8 cellular contexts compared by ENCODE assay signal in genomic region chr6:36129889-36130671, GRCh38. TPM values are rescaled to one million over a fixed set of nuclear protein-coding genes. Genes with fewer than 3 reads are reported as not detected.
DNase-seq lines count a peak whose midpoint lies in the region; ATAC-seq and TF ChIP-seq lines count a peak whose summit lies in the region.

MAPK13 (plus strand) TSS chr6:36130513; CDS start chr6:36130583, 70 bp downstream.

- H2AFZ ChIP-seq in ACC112 (ENCODE audit: low read length, unreplicated experiment) = peak within 1 kb of the TSS; percentile 57

- peaks cover 10% of the 10 kb centered on the region for H3K27me3 Mint-ChIP-seq in WTC11 (ENCODE audit: low read depth)
- peaks cover 56% of the 10 kb centered on the region for H3K27me3 Mint-ChIP-seq in nephron progenitor cell (ENCODE audit: low read depth, poor library complexity)

- ATAC-seq in WTC11 (peak; percentile 60), GM19452 (IDR thresholded peaks at IDR 0.05; ENCODE audit: unreplicated experiment) (no peak), HG02852 (IDR thresholded peaks at IDR 0.05; ENCODE audit: unreplicated experiment) (no peak), GM19324 (IDR thresholded peaks at IDR 0.05; ENCODE audit: low FRiP score, unreplicated experiment) (no peak)

- H3K27me3 ChIP-seq in ACC112 (ENCODE audit: insufficient read depth, low read length) (no peaks in the 10 kb centered on the region), HL-60 (ENCODE audit: insufficient read depth, poor library complexity, severe bottlenecking) (peaks cover 10% of the 10 kb centered on the region)

- H3K36me3 ChIP-seq in ACC112 (ENCODE audit: insufficient read depth, low read length) = no peaks in the 10 kb centered on the region

- DNase-seq in HL-60 (ENCODE audit: low read depth in 1 of 2, low spot score in 1 of 2) (no peak), WTC11 (ENCODE audit: low spot score) (peak; percentile 49), epithelial cell of esophagus (ENCODE audit: low read depth) (peak; percentile 55), nephron progenitor cell (peak; percentile 40)

- peaks cover 51% of the 10 kb centered on the region for H3K4me1 ChIP-seq in ACC112 (ENCODE audit: control insufficient read depth, insufficient read depth, low read length, unreplicated experiment)

- H3K9me3 Mint-ChIP-seq in WTC11 (no peaks in the 10 kb centered on the region), nephron progenitor cell (no peaks in the 10 kb centered on the region)

- peak within 1 kb of the TSS; percentile 75 for H3K27ac ChIP-seq in ACC112 (ENCODE audit: low read depth, low read length)
- H3K27ac ChIP-seq in HL-60 (replicated peaks) = no peak within 1 kb of the TSS

- H3K79me2 ChIP-seq in ACC112 (ENCODE audit: control insufficient read depth, insufficient read depth, low read length, unreplicated experiment) = peaks cover 11% of the 10 kb centered on the region

- TF ChIP-seq CTCF in HL-60 (IDR thresholded peaks at IDR 0.05; ENCODE audit: insufficient read depth, low read length) (no peak), WTC11 (IDR thresholded peaks at IDR 0.05) (no peak), epithelial cell of esophagus (IDR thresholded peaks at IDR 0.05; ENCODE audit: insufficient read depth, low read depth, low read length, missing control alignments) (no peak), nephron progenitor cell (IDR thresholded peaks at IDR 0.05) (no peak)

- no peak within 1 kb of the TSS for H3K27ac Mint-ChIP-seq in WTC11
- no peak within 1 kb of the TSS for H3K27ac Mint-ChIP-seq in nephron progenitor cell

- CTCF ChIA-PET in WTC11 (lab: Charles Lee) = interaction anchor here (0.5 to 3.1 kb wide), 8 partner anchors 8 to 211 kb away, joined by 3 to 42 read pairs (median 6); no protein-coding TSS in a partner anchor

- H3K4me3 ChIP-seq in ACC112 (ENCODE audit: low read depth, low read length) (peak within 1 kb of the TSS; percentile 84), HL-60 (replicated peaks; ENCODE audit: insufficient read depth, low read length) (peak within 1 kb of the TSS; percentile 33), epithelial cell of esophagus (ENCODE audit: low read length) (peak within 1 kb of the TSS; percentile 73)

- H3K4me3 Mint-ChIP-seq in WTC11 (peak within 1 kb of the TSS; percentile 65), nephron progenitor cell (peak within 1 kb of the TSS; percentile 76)

- H3K36me3 Mint-ChIP-seq in WTC11 (no peaks in the 10 kb centered on the region), nephron progenitor cell (ENCODE audit: low read depth) (no peaks in the 10 kb centered on the region)

- POLR2A ChIA-PET in WTC11 (lab: Charles Lee) = interaction anchor here (0.8 to 1.2 kb wide), 3 partner anchors 12 to 67 kb away, joined by 3 read pairs; no protein-coding TSS in a partner anchor

- H3K4me1 Mint-ChIP-seq in WTC11 (peaks cover 32% of the 10 kb centered on the region), nephron progenitor cell (peaks cover 38% of the 10 kb centered on the region)

TF ChIP-seq in WTC11, 78 proteins besides CTCF, POLR2A, EP300 and RAD21 (continues in another document):
- no peak for TF ChIP-seq EMX1 (CRISPR knock-in tag; IDR thresholded peaks at IDR 0.05)
- no peak for TF ChIP-seq TCF7 (CRISPR knock-in tag; IDR thresholded peaks at IDR 0.05; ENCODE audit: low read depth)
- no peak for TF ChIP-seq MLX (CRISPR knock-in tag; IDR thresholded peaks at IDR 0.05)
- peak; percentile 95 for TF ChIP-seq ZNF121 (CRISPR knock-in tag; IDR thresholded peaks at IDR 0.05)
- no peak for TF ChIP-seq ZNF232 (CRISPR knock-in tag; IDR thresholded peaks at IDR 0.05)
- TF ChIP-seq GRHL2 (CRISPR knock-in tag; IDR thresholded peaks at IDR 0.05; ENCODE audit: insufficient replicate concordance, severe bottlenecking) = no peak
- TF ChIP-seq ZNF423 (CRISPR knock-in tag; IDR thresholded peaks at IDR 0.05) = no peak; the same call in 1 of the 2 replicates
- TF ChIP-seq NR1H2 (CRISPR knock-in tag; IDR thresholded peaks at IDR 0.05) = no peak
- no peak for TF ChIP-seq ZNF416 (CRISPR knock-in tag; IDR thresholded peaks at IDR 0.05)
- no peak for TF ChIP-seq HMGXB4 (CRISPR knock-in tag; IDR thresholded peaks at IDR 0.05)
- no peak for TF ChIP-seq TEAD4 (CRISPR knock-in tag; IDR thresholded peaks at IDR 0.05)
- 0 out of 2 replicates have a peak, but pooled peaks have one; percentile 9 for TF ChIP-seq GABPB1 (CRISPR knock-in tag; IDR thresholded peaks at IDR 0.05)
- 0 out of 2 replicates have a peak, but pooled peaks have one; percentile 67 for TF ChIP-seq KAT7 (CRISPR knock-in tag; IDR thresholded peaks at IDR 0.05; ENCODE audit: borderline replicate concordance)
- TF ChIP-seq, protein P1, sequence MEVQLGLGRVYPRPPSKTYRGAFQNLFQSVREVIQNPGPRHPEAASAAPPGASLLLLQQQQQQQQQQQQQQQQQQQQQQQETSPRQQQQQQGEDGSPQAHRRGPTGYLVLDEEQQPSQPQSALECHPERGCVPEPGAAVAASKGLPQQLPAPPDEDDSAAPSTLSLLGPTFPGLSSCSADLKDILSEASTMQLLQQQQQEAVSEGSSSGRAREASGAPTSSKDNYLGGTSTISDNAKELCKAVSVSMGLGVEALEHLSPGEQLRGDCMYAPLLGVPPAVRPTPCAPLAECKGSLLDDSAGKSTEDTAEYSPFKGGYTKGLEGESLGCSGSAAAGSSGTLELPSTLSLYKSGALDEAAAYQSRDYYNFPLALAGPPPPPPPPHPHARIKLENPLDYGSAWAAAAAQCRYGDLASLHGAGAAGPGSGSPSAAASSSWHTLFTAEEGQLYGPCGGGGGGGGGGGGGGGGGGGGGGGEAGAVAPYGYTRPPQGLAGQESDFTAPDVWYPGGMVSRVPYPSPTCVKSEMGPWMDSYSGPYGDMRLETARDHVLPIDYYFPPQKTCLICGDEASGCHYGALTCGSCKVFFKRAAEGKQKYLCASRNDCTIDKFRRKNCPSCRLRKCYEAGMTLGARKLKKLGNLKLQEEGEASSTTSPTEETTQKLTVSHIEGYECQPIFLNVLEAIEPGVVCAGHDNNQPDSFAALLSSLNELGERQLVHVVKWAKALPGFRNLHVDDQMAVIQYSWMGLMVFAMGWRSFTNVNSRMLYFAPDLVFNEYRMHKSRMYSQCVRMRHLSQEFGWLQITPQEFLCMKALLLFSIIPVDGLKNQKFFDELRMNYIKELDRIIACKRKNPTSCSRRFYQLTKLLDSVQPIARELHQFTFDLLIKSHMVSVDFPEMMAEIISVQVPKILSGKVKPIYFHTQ (CRISPR knock-in tag; IDR thresholded peaks at IDR 0.05) = no peak
- 0 out of 2 replicates have a peak, but pooled peaks have one; percentile 22 for TF ChIP-seq E2F5 (CRISPR knock-in tag; IDR thresholded peaks at IDR 0.05)
- no peak for TF ChIP-seq PRRX2 (CRISPR knock-in tag; IDR thresholded peaks at IDR 0.05)
- TF ChIP-seq SMAD4 (CRISPR knock-in tag; IDR thresholded peaks at IDR 0.05) = no peak
- TF ChIP-seq NR2C2 (CRISPR knock-in tag; IDR thresholded peaks at IDR 0.05) = no peak
- 0 out of 2 replicates have a peak, but pooled peaks have one; percentile 31 for TF ChIP-seq FOXP1 (CRISPR knock-in tag; IDR thresholded peaks at IDR 0.05; ENCODE audit: borderline replicate concordance)
- TF ChIP-seq RORB (CRISPR knock-in tag; IDR thresholded peaks at IDR 0.05) = no peak
- no peak for TF ChIP-seq OVOL2 (CRISPR knock-in tag; IDR thresholded peaks at IDR 0.05; ENCODE audit: borderline replicate concordance)
- no peak for TF ChIP-seq CBFB (CRISPR knock-in tag; IDR thresholded peaks at IDR 0.05; ENCODE audit: low read depth)
- 0 out of 2 replicates have a peak, but pooled peaks have one; percentile 23 for TF ChIP-seq SP1 (CRISPR knock-in tag; conservative IDR thresholded peaks at IDR 0.05)
- no peak for TF ChIP-seq ZBTB43 (CRISPR knock-in tag; IDR thresholded peaks at IDR 0.05)
- TF ChIP-seq CREB1 (CRISPR knock-in tag; IDR thresholded peaks at IDR 0.05) = no peak
- TF ChIP-seq GTF2I (CRISPR knock-in tag; conservative IDR thresholded peaks at IDR 0.05) = no peak

RNA-seq across cellular contexts. Expression of gene MAPK13, which starts in this region (rescaled TPM):
- total RNA-seq in WTC11 (2021) = 13.6 to 17.8 TPM (median 17.0 TPM) in 3 replicates

Comparison
In these comparisons a context has a peak if more than half of its experiments do, and no peak if none do; other contexts are left out.
1. H3K4me3 ChIP-seq: peak in every context shown above with its lines; median percentile 84 in ACC112; 73 in epithelial cell of esophagus; 33 in HL-60.
2. DNase-seq: peak in WTC11 (single experiment), epithelial cell of esophagus (single experiment) and nephron progenitor cell (single experiment); none in HL-60 (0 of 2).